ENCODE assay signal across 37 cellular contexts in genomic region chr3:167880183-167880582, GRCh38.
"Had no signal": no experiment of that assay in that cellular context is flagged by ENCODE, and none has a peak within 500 bp of the region (broad histone marks: within the 10 kb centered on the region; RNA-seq: fewer than 3 reads in every experiment).

No MANE protein-coding gene starts in this region.

- ATAC-seq: activated CD8-positive, alpha-beta T cell treated with anti-CD3 and anti-CD28 coated beads for 36 hours; activated naive CD4-positive, alpha-beta T cell treated with anti-CD3 and anti-CD28 coated beads, Interleukin-2, amount 50 U/mL, for 72 hours; activated T-cell treated with anti-CD3 and anti-CD28 coated beads, Interleukin-2, amount 50 U/mL, for 4 hours; activated T-cell treated with anti-CD3 and anti-CD28 coated beads, Interleukin-2, amount 50 U/mL, for 72 hours; activated T-helper 17 cell treated with anti-CD3 and anti-CD28 coated beads, Interleukin-2, amount 50 U/mL, for 72 hours had no signal

- H3K4me3 Mint-ChIP-seq: activated B cell treated with CpG ODN at 0.5 μM for 24 hours; activated CD4-positive, alpha-beta memory T cell treated with anti-CD3 and anti-CD28 coated beads for 36 hours; activated CD4-positive, alpha-beta T cell treated with anti-CD3 and anti-CD28 coated beads, Interleukin-2, amount 10 ng/mL, durations not matched to agents 24 days and 14 days; activated CD8-positive, alpha-beta T cell treated with anti-CD3 and anti-CD28 coated beads for 36 hours; activated naive CD4-positive, alpha-beta T cell treated with anti-CD3 and anti-CD28 coated beads for 36 hours; activated naive CD8-positive, alpha-beta T cell treated with anti-CD3 and anti-CD28 coated beads for 36 hours; activated T-cell treated with anti-CD3 and anti-CD28 coated beads, Interleukin-2, amount 50 U/mL, for 4 hours; activated T-cell treated with anti-CD3 and anti-CD28 coated beads, Interleukin-2, amount 50 U/mL, for 72 hours; activated T-helper 1 cell treated with anti-CD3 and anti-CD28 coated beads, Interleukin-12 subunit alpha, Interleukin-12 subunit beta, Interleukin-2, Interleukin-4 antibody, amounts not matched to agents 30 ng/mL and 10 ng/mL and 1 ng/mL, durations not matched to agents 14 hours and 24 hours and 36 hours; activated T-helper 17 cell treated with anti-CD3 and anti-CD28 coated beads, Interleukin-2, amount 50 U/mL, for 72 hours; brain; central memory CD8-positive, alpha-beta T cell; T-helper 1 cell treated with Interleukin-12 subunit alpha and Interleukin-12 subunit beta and Interleukin-4 antibody, amounts not matched to agents 30 μg/mL and 1 μg/mL, for 36 hours; T-helper 2 cell treated with Interferon-gamma antibody and Interleukin-4, amounts not matched to agents 5 μg/mL and 100 μg/mL, for 36 hours had no signal

- H3K4me3 ChIP-seq: ascending aorta, cardiac muscle cell had no signal

- H3K36me3 Mint-ChIP-seq: activated CD4-positive, alpha-beta memory T cell treated with anti-CD3 and anti-CD28 coated beads for 36 hours; activated naive CD4-positive, alpha-beta T cell treated with anti-CD3 and anti-CD28 coated beads, Interleukin-2, amount 50 U/mL, for 72 hours; activated naive CD8-positive, alpha-beta T cell treated with anti-CD3 and anti-CD28 coated beads for 36 hours; brain had no signal

- DNase-seq: activated B cell treated with CpG ODN at 0.5 μM for 24 hours; activated CD4-positive, alpha-beta memory T cell treated with anti-CD3 and anti-CD28 coated beads for 36 hours; activated CD4-positive, alpha-beta T cell treated with anti-CD3 and anti-CD28 coated beads for 4 hours; activated CD4-positive, alpha-beta T cell treated with anti-CD3 and anti-CD28 coated beads, Interleukin-2, amount 10 ng/mL, durations not matched to agents 24 days and 14 days; activated CD4-positive, alpha-beta T cell treated with anti-CD3 and anti-CD28 coated beads, Interleukin-2, amount 50 U/mL, for 1 hour; activated CD4-positive, alpha-beta T cell treated with anti-CD3 and anti-CD28 coated beads, Interleukin-2, amount 50 U/mL, for 4 hours; activated CD4-positive, CD25-positive, alpha-beta regulatory T cell treated with anti-CD3 and anti-CD28 coated beads, Interleukin-2, amount 50 U/mL, for 72 hours; activated CD8-positive, alpha-beta memory T cell treated with anti-CD3 and anti-CD28 coated beads, Interleukin-2, amount 50 U/mL, for 4 hours; activated CD8-positive, alpha-beta T cell treated with anti-CD3 and anti-CD28 coated beads for 36 hours; activated effector memory CD4-positive, alpha-beta T cell treated with anti-CD3 and anti-CD28 coated beads, Interleukin-2, amount 50 U/mL, for 16 hours; activated gamma-delta T cell treated with Interleukin-2 at 50 U/mL for 16 hours; activated naive CD4-positive, alpha-beta T cell; activated naive CD4-positive, alpha-beta T cell treated with anti-CD3 and anti-CD28 coated beads for 36 hours; activated naive CD4-positive, alpha-beta T cell treated with anti-CD3 and anti-CD28 coated beads, Interleukin-2, amount 50 U/mL, for 16 hours; activated naive CD8-positive, alpha-beta T cell treated with anti-CD3 and anti-CD28 coated beads for 36 hours; activated T-cell treated with anti-CD3 and anti-CD28 coated beads for 4 hours; activated T-cell treated with anti-CD3 and anti-CD28 coated beads, Interleukin-2, amount 50 U/mL, for 1 hour; activated T-cell treated with anti-CD3 and anti-CD28 coated beads, Interleukin-2, amount 50 U/mL, for 4 hours; activated T-cell treated with anti-CD3 and anti-CD28 coated beads, Interleukin-2, amount 50 U/mL, for 72 hours; amygdala; anterior cingulate cortex; caudate nucleus; cerebellar nuclear complex; T-helper 1 cell; T-helper 2 cell; T-helper 9 cell had no signal

- H3K36me3 ChIP-seq: ascending aorta, cardiac muscle cell had no signal

- H3K27ac Mint-ChIP-seq: activated B cell treated with CpG ODN at 0.5 μM for 24 hours; activated CD4-positive, alpha-beta memory T cell treated with anti-CD3 and anti-CD28 coated beads for 36 hours; activated CD4-positive, alpha-beta T cell treated with anti-CD3 and anti-CD28 coated beads, Interleukin-2, amount 10 ng/mL, durations not matched to agents 24 days and 14 days; activated CD8-positive, alpha-beta T cell treated with anti-CD3 and anti-CD28 coated beads for 36 hours; activated naive CD4-positive, alpha-beta T cell treated with anti-CD3 and anti-CD28 coated beads for 36 hours; activated naive CD4-positive, alpha-beta T cell treated with anti-CD3 and anti-CD28 coated beads, Interleukin-2, amount 50 U/mL, for 72 hours; activated naive CD8-positive, alpha-beta T cell treated with anti-CD3 and anti-CD28 coated beads for 36 hours; activated T-cell treated with anti-CD3 and anti-CD28 coated beads, Interleukin-2, amount 50 U/mL, for 72 hours; activated T-helper 1 cell treated with anti-CD3 and anti-CD28 coated beads, Interleukin-12 subunit alpha, Interleukin-12 subunit beta, Interleukin-2, Interleukin-4 antibody, amounts not matched to agents 30 ng/mL and 10 ng/mL and 1 ng/mL, durations not matched to agents 14 hours and 24 hours and 36 hours; activated T-helper 17 cell treated with anti-CD3 and anti-CD28 coated beads, Interleukin-2, amount 50 U/mL, for 72 hours; brain; T-helper 1 cell treated with Interleukin-12 subunit alpha and Interleukin-12 subunit beta and Interleukin-4 antibody, amounts not matched to agents 30 μg/mL and 1 μg/mL, for 36 hours; T-helper 2 cell treated with Interferon-gamma antibody and Interleukin-4, amounts not matched to agents 5 μg/mL and 100 μg/mL, for 36 hours had no signal

- FAIRE-seq: bronchial epithelial cell, TTC549 had no signal

- H3K27ac ChIP-seq: ascending aorta, cardiac muscle cell had no signal

- H3K9me3 ChIP-seq: ascending aorta had no signal

- H3K9me3 Mint-ChIP-seq: activated B cell treated with CpG ODN at 0.5 μM for 24 hours; activated CD4-positive, alpha-beta memory T cell treated with anti-CD3 and anti-CD28 coated beads for 36 hours; activated CD4-positive, alpha-beta T cell treated with anti-CD3 and anti-CD28 coated beads, Interleukin-2, amount 10 ng/mL, durations not matched to agents 24 days and 14 days; activated CD8-positive, alpha-beta T cell treated with anti-CD3 and anti-CD28 coated beads for 36 hours; activated naive CD4-positive, alpha-beta T cell treated with anti-CD3 and anti-CD28 coated beads for 36 hours; activated naive CD4-positive, alpha-beta T cell treated with anti-CD3 and anti-CD28 coated beads, Interleukin-2, amount 50 U/mL, for 72 hours; activated naive CD8-positive, alpha-beta T cell treated with anti-CD3 and anti-CD28 coated beads for 36 hours; activated T-cell treated with anti-CD3 and anti-CD28 coated beads, Interleukin-2, amount 50 U/mL, for 4 hours; activated T-cell treated with anti-CD3 and anti-CD28 coated beads, Interleukin-2, amount 50 U/mL, for 72 hours; activated T-helper 1 cell treated with anti-CD3 and anti-CD28 coated beads, Interleukin-12 subunit alpha, Interleukin-12 subunit beta, Interleukin-2, Interleukin-4 antibody, amounts not matched to agents 30 ng/mL and 10 ng/mL and 1 ng/mL, durations not matched to agents 14 hours and 24 hours and 36 hours; activated T-helper 17 cell treated with anti-CD3 and anti-CD28 coated beads, Interleukin-2, amount 50 U/mL, for 72 hours; brain; central memory CD8-positive, alpha-beta T cell; T-helper 1 cell treated with Interleukin-12 subunit alpha and Interleukin-12 subunit beta and Interleukin-4 antibody, amounts not matched to agents 30 μg/mL and 1 μg/mL, for 36 hours; T-helper 2 cell treated with Interferon-gamma antibody and Interleukin-4, amounts not matched to agents 5 μg/mL and 100 μg/mL, for 36 hours had no signal

- H3K27me3 ChIP-seq: ascending aorta, cardiac muscle cell had no signal

- H3K4me1 Mint-ChIP-seq: activated CD4-positive, alpha-beta T cell treated with anti-CD3 and anti-CD28 coated beads, Interleukin-2, amount 10 ng/mL, durations not matched to agents 24 days and 14 days; activated T-helper 17 cell treated with anti-CD3 and anti-CD28 coated beads, Interleukin-2, amount 50 U/mL, for 72 hours; central memory CD8-positive, alpha-beta T cell had no signal
